7 cellular contexts compared by ENCODE assay signal in genomic region chr18:39586696-39587095, GRCh38.
"Had no signal": no experiment of that assay in that cellular context is flagged by ENCODE, and none has a peak within 500 bp of the region (broad histone marks: within the 10 kb centered on the region; RNA-seq: fewer than 3 reads in every experiment).

No MANE protein-coding gene starts in this region.

- H2AFZ ChIP-seq: GM23338 had no signal

- H3K4me3 ChIP-seq: GM23338, K562 had no signal

- H3K4me2 ChIP-seq: GM23338 had no signal

- ATAC-seq: GM23338, K562 had no signal

- FAIRE-seq: K562 had no signal

- H3K27ac ChIP-seq: HL-60 had no signal

- DNase-seq: H9, HCEC 1CT, IMR-90, KG1 had no signal
